In genomic region chr12:87575906-87576305, GRCh38 we compare ENCODE assay signal across 27 cellular contexts.
"Had no signal": no experiment of that assay in that cellular context is flagged by ENCODE, and none has a peak within 500 bp of the region (broad histone marks: within the 10 kb centered on the region; RNA-seq: fewer than 3 reads in every experiment).

No MANE protein-coding gene starts in this region.

- H3K27me3 ChIP-seq: adrenal gland, body of pancreas had no signal

- H3K27ac Mint-ChIP-seq: activated CD4-positive, alpha-beta memory T cell treated with anti-CD3 and anti-CD28 coated beads for 36 hours; activated CD4-positive, alpha-beta T cell treated with anti-CD3 and anti-CD28 coated beads for 36 hours; activated CD4-positive, alpha-beta T cell treated with anti-CD3 and anti-CD28 coated beads, Interleukin-2, amount 10 ng/mL, durations not matched to agents 24 days and 14 days; activated CD8-positive, alpha-beta memory T cell treated with anti-CD3 and anti-CD28 coated beads, Interleukin-2, amount 10 ng/mL, durations not matched to agents 7 days and 5 days; activated CD8-positive, alpha-beta T cell treated with anti-CD3 and anti-CD28 coated beads, Interleukin-2, amount 10 ng/mL, durations not matched to agents 7 days and 5 days; activated naive CD4-positive, alpha-beta T cell treated with anti-CD3 and anti-CD28 coated beads for 36 hours; activated naive CD4-positive, alpha-beta T cell treated with anti-CD3 and anti-CD28 coated beads, Interleukin-2, amount 50 U/mL, for 24 hours; activated naive CD8-positive, alpha-beta T cell treated with anti-CD3 and anti-CD28 coated beads for 36 hours; activated naive CD8-positive, alpha-beta T cell treated with anti-CD3 and anti-CD28 coated beads, Interleukin-2, amount 50 U/mL, for 24 hours; activated T-helper 1 cell treated with anti-CD3 and anti-CD28 coated beads, Interleukin-12 subunit alpha, Interleukin-12 subunit beta, Interleukin-2, Interleukin-4 antibody, amounts not matched to agents 30 ng/mL and 10 ng/mL and 1 ng/mL, durations not matched to agents 14 hours and 24 hours and 36 hours; activated T-helper 2 cell treated with anti-CD3 and anti-CD28 coated beads, Interferon-gamma antibody, Interleukin-2, Interleukin-4, amounts not matched to agents 10 μg/mL and 5 μg/mL and 100 μg/mL, durations not matched to agents 14 hours and 24 hours and 36 hours had no signal

- H3K36me3 Mint-ChIP-seq: activated CD4-positive, alpha-beta memory T cell treated with anti-CD3 and anti-CD28 coated beads for 36 hours; activated CD8-positive, alpha-beta memory T cell treated with anti-CD3 and anti-CD28 coated beads, Interleukin-2, amount 10 ng/mL, durations not matched to agents 7 days and 5 days; activated naive CD4-positive, alpha-beta T cell treated with anti-CD3 and anti-CD28 coated beads, Interleukin-2, amount 50 U/mL, for 24 hours; activated naive CD8-positive, alpha-beta T cell treated with anti-CD3 and anti-CD28 coated beads for 36 hours had no signal

- H3K9me3 Mint-ChIP-seq: activated CD4-positive, alpha-beta memory T cell treated with anti-CD3 and anti-CD28 coated beads for 36 hours; activated CD4-positive, alpha-beta T cell treated with anti-CD3 and anti-CD28 coated beads, Interleukin-2, amount 10 ng/mL, durations not matched to agents 24 days and 14 days; activated naive CD4-positive, alpha-beta T cell treated with anti-CD3 and anti-CD28 coated beads, Interleukin-2, amount 50 U/mL, for 24 hours; activated T-helper 1 cell treated with anti-CD3 and anti-CD28 coated beads, Interleukin-12 subunit alpha, Interleukin-12 subunit beta, Interleukin-2, Interleukin-4 antibody, amounts not matched to agents 30 ng/mL and 10 ng/mL and 1 ng/mL, durations not matched to agents 14 hours and 24 hours and 36 hours had no signal

- H3K36me3 ChIP-seq: adrenal gland had no signal

- H3K27ac ChIP-seq: adrenal gland, body of pancreas had no signal

- H3K4me3 Mint-ChIP-seq: activated CD4-positive, alpha-beta memory T cell treated with anti-CD3 and anti-CD28 coated beads for 36 hours; activated CD4-positive, alpha-beta T cell treated with anti-CD3 and anti-CD28 coated beads for 36 hours; activated CD4-positive, alpha-beta T cell treated with anti-CD3 and anti-CD28 coated beads, Interleukin-2, amount 10 ng/mL, durations not matched to agents 24 days and 14 days; activated CD8-positive, alpha-beta memory T cell treated with anti-CD3 and anti-CD28 coated beads, Interleukin-2, amount 10 ng/mL, durations not matched to agents 7 days and 5 days; activated CD8-positive, alpha-beta T cell treated with anti-CD3 and anti-CD28 coated beads, Interleukin-2, amount 10 ng/mL, durations not matched to agents 7 days and 5 days; activated naive CD4-positive, alpha-beta T cell treated with anti-CD3 and anti-CD28 coated beads for 36 hours; activated naive CD4-positive, alpha-beta T cell treated with anti-CD3 and anti-CD28 coated beads, Interleukin-2, amount 50 U/mL, for 24 hours; activated naive CD8-positive, alpha-beta T cell treated with anti-CD3 and anti-CD28 coated beads for 36 hours; activated naive CD8-positive, alpha-beta T cell treated with anti-CD3 and anti-CD28 coated beads, Interleukin-2, amount 50 U/mL, for 24 hours; activated T-helper 1 cell treated with anti-CD3 and anti-CD28 coated beads, Interleukin-12 subunit alpha, Interleukin-12 subunit beta, Interleukin-2, Interleukin-4 antibody, amounts not matched to agents 30 ng/mL and 10 ng/mL and 1 ng/mL, durations not matched to agents 14 hours and 24 hours and 36 hours had no signal

- H3K27me3 Mint-ChIP-seq: activated CD4-positive, alpha-beta memory T cell treated with anti-CD3 and anti-CD28 coated beads for 36 hours; activated CD4-positive, alpha-beta T cell treated with anti-CD3 and anti-CD28 coated beads for 36 hours; activated CD4-positive, alpha-beta T cell treated with anti-CD3 and anti-CD28 coated beads, Interleukin-2, amount 10 ng/mL, durations not matched to agents 24 days and 14 days; activated CD8-positive, alpha-beta memory T cell treated with anti-CD3 and anti-CD28 coated beads, Interleukin-2, amount 10 ng/mL, durations not matched to agents 7 days and 5 days; activated naive CD4-positive, alpha-beta T cell treated with anti-CD3 and anti-CD28 coated beads, Interleukin-2, amount 50 U/mL, for 24 hours; activated naive CD8-positive, alpha-beta T cell treated with anti-CD3 and anti-CD28 coated beads for 36 hours; activated naive CD8-positive, alpha-beta T cell treated with anti-CD3 and anti-CD28 coated beads, Interleukin-2, amount 50 U/mL, for 24 hours had no signal

- DNase-seq: activated CD4-positive, alpha-beta memory T cell treated with anti-CD3 and anti-CD28 coated beads for 36 hours; activated CD4-positive, alpha-beta T cell treated with anti-CD3 and anti-CD28 coated beads for 36 hours; activated CD4-positive, alpha-beta T cell treated with anti-CD3 and anti-CD28 coated beads, Interleukin-2, amount 10 ng/mL, durations not matched to agents 24 days and 14 days; activated CD4-positive, CD25-positive, alpha-beta regulatory T cell; activated CD4-positive, CD25-positive, alpha-beta regulatory T cell treated with anti-CD3 and anti-CD28 coated beads, Interleukin-2, amount 50 U/mL, for 72 hours; activated CD8-positive, alpha-beta memory T cell treated with anti-CD3 and anti-CD28 coated beads, Interleukin-2, amount 10 ng/mL, durations not matched to agents 7 days and 5 days; activated CD8-positive, alpha-beta memory T cell treated with anti-CD3 and anti-CD28 coated beads, Interleukin-2, amount 50 U/mL, for 4 hours; activated CD8-positive, alpha-beta T cell treated with anti-CD3 and anti-CD28 coated beads, Interleukin-2, amount 10 ng/mL, durations not matched to agents 7 days and 5 days; activated effector memory CD4-positive, alpha-beta T cell treated with anti-CD3 and anti-CD28 coated beads, Interleukin-2, amount 50 U/mL, for 16 hours; activated naive CD4-positive, alpha-beta T cell treated with anti-CD3 and anti-CD28 coated beads for 36 hours; activated naive CD8-positive, alpha-beta T cell treated with anti-CD3 and anti-CD28 coated beads for 36 hours; activated naive CD8-positive, alpha-beta T cell treated with anti-CD3 and anti-CD28 coated beads, Interleukin-2, amount 50 U/mL, for 24 hours; activated T-cell treated with anti-CD3 and anti-CD28 coated beads, Interleukin-2, amount 50 U/mL, for 1 hour; activated T-cell treated with anti-CD3 and anti-CD28 coated beads, Interleukin-2, amount 50 U/mL, for 48 hours; adrenal gland; amygdala; aorta; body of pancreas; caudate nucleus; effector CD8-positive, alpha-beta T cell; foreskin fibroblast; head of caudate nucleus; T-helper 2 cell had no signal

- H3K4me1 ChIP-seq: adrenal gland, body of pancreas had no signal

- H3K4me3 ChIP-seq: adrenal gland, body of pancreas had no signal

- ATAC-seq: activated CD4-positive, alpha-beta T cell treated with anti-CD3 and anti-CD28 coated beads for 36 hours; activated CD8-positive, alpha-beta memory T cell treated with anti-CD3 and anti-CD28 coated beads, Interleukin-2, amount 10 ng/mL, durations not matched to agents 7 days and 5 days; activated CD8-positive, alpha-beta T cell treated with anti-CD3 and anti-CD28 coated beads, Interleukin-2, amount 10 ng/mL, durations not matched to agents 7 days and 5 days; activated naive CD8-positive, alpha-beta T cell treated with anti-CD3 and anti-CD28 coated beads, Interleukin-2, amount 50 U/mL, for 24 hours; body of pancreas; esophagus mucosa had no signal

- H3K9me3 ChIP-seq: adrenal gland, body of pancreas had no signal

- H3K4me1 Mint-ChIP-seq: activated CD4-positive, alpha-beta T cell treated with anti-CD3 and anti-CD28 coated beads for 36 hours; activated CD4-positive, alpha-beta T cell treated with anti-CD3 and anti-CD28 coated beads, Interleukin-2, amount 10 ng/mL, durations not matched to agents 24 days and 14 days; activated CD8-positive, alpha-beta memory T cell treated with anti-CD3 and anti-CD28 coated beads, Interleukin-2, amount 10 ng/mL, durations not matched to agents 7 days and 5 days; activated naive CD4-positive, alpha-beta T cell treated with anti-CD3 and anti-CD28 coated beads, Interleukin-2, amount 50 U/mL, for 24 hours; activated naive CD8-positive, alpha-beta T cell treated with anti-CD3 and anti-CD28 coated beads for 36 hours; activated naive CD8-positive, alpha-beta T cell treated with anti-CD3 and anti-CD28 coated beads, Interleukin-2, amount 50 U/mL, for 24 hours had no signal
